Comparison of ENCODE assay signal across 8 cellular contexts in the genomic region with DNA sequence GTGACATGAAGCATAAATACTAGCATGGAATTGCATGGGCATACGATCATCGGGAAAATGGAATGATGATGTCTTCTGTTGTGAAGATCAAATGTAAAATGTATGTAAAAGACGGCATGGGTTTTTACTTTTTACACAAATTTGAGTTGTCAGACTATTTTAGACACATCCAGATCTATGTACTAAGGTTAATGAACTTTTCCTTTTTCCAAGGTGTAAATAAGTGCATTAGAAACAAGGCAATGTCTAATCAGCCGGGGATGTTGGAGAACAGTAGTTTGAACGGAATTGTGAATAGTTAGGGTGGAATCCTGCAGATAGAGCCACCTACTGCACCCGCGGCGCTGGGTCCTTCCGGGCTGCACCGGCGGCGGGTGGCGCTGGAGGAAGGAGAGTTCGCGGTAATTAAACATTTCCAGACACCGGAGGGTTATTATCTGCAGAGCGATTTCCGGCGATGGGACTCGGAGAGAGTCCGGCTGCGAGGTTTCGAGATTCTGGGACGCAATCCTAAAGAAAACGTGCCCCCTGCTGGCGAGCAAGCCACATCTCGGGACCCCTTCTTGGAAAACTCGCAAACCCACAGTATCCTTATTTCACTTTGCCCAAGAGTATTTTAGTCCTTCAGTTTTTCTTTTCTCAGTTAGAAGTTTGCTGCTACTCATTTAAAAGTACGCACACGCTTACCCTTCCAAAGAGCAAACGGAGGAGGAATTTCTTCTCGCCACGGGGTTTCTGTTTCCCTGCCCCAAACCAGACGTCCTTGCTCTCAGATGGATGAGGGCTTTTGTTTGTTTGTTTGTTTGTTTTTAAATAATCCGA. TPM values are rescaled to one million over a fixed set of nuclear protein-coding genes. Genes with fewer than 3 reads are reported as not detected.
DNase-seq lines count a peak whose midpoint lies in the region; ATAC-seq and TF ChIP-seq lines count a peak whose summit lies in the region.

No MANE protein-coding gene starts in this region.

- no peaks in the 10 kb centered on the region for H3K9me3 Mint-ChIP-seq in activated naive CD4-positive, alpha-beta T cell treated with anti-CD3 and anti-CD28 coated beads, Interleukin-2, amount 10 ng/mL, durations not matched to agents 7 days and 5 days
- H3K9me3 Mint-ChIP-seq in glutamatergic neuron (ENCODE audit: unreplicated experiment) = peaks cover 6% of the 10 kb centered on the region

- H3K36me3 Mint-ChIP-seq in activated naive CD4-positive, alpha-beta T cell treated with anti-CD3 and anti-CD28 coated beads, Interleukin-2, amount 10 ng/mL, durations not matched to agents 7 days and 5 days = peaks cover 2% of the 10 kb centered on the region
- peaks cover 4% of the 10 kb centered on the region for H3K36me3 Mint-ChIP-seq in glutamatergic neuron (ENCODE audit: unreplicated experiment)

- peaks cover 95% of the 10 kb centered on the region for H3K27me3 Mint-ChIP-seq in activated naive CD4-positive, alpha-beta T cell treated with anti-CD3 and anti-CD28 coated beads, Interleukin-2, amount 10 ng/mL, durations not matched to agents 7 days and 5 days
- H3K27me3 Mint-ChIP-seq in glutamatergic neuron (ENCODE audit: unreplicated experiment) = peaks cover 23% of the 10 kb centered on the region

- ATAC-seq in GM18517 (IDR thresholded peaks at IDR 0.05; ENCODE audit: unreplicated experiment) (peak; percentile 49), HG03439 (IDR thresholded peaks at IDR 0.05; ENCODE audit: unreplicated experiment) (no peak)

- DNase-seq in AML-193 (lab: John Stamatoyannopoulos, UW) (peak; percentile 54 to 66), HPDE6-E6E7 (ENCODE audit: extremely low spot score) (peak; percentile 73), NCI-H774 (lab: John Stamatoyannopoulos, UW) (peak; percentile 80), glutamatergic neuron (peak; percentile 84), nucleus accumbens (lab: John Stamatoyannopoulos, UW) (peak in 46 of 56 donors; percentile 3 to 78 (median 40))
- peak; percentile 63 for DNase-seq in activated naive CD4-positive, alpha-beta T cell treated with anti-CD3 and anti-CD28 coated beads, Interleukin-2, amount 10 ng/mL, durations not matched to agents 7 days and 5 days

- TF ChIP-seq CTCF in glutamatergic neuron (IDR thresholded peaks at IDR 0.05; ENCODE audit: partially characterized antibody, unreplicated experiment) = peak; percentile 89

- peaks cover 31% of the 10 kb centered on the region for H3K4me1 Mint-ChIP-seq in activated naive CD4-positive, alpha-beta T cell treated with anti-CD3 and anti-CD28 coated beads, Interleukin-2, amount 10 ng/mL, durations not matched to agents 7 days and 5 days
- H3K4me1 Mint-ChIP-seq in glutamatergic neuron (ENCODE audit: low read depth, unreplicated experiment) = peaks cover 14% of the 10 kb centered on the region

- peak overlapping the region; percentile 86 for H3K4me3 Mint-ChIP-seq in activated naive CD4-positive, alpha-beta T cell treated with anti-CD3 and anti-CD28 coated beads, Interleukin-2, amount 10 ng/mL, durations not matched to agents 7 days and 5 days
- peak overlapping the region; percentile 91 for H3K4me3 Mint-ChIP-seq in glutamatergic neuron (ENCODE audit: unreplicated experiment)

- CTCF ChIA-PET in activated naive CD4-positive, alpha-beta T cell treated with anti-CD3 and anti-CD28 coated beads, Interleukin-2, amount 10 ng/mL, durations not matched to agents 7 days and 5 days (lab: Charles Lee) = interaction anchor here (1.2 kb wide), 2 partner anchors 11 to 13 kb away, joined by 4 to 6 read pairs; no protein-coding TSS in a partner anchor

- peak overlapping the region; percentile 47 for H3K27ac Mint-ChIP-seq in activated naive CD4-positive, alpha-beta T cell treated with anti-CD3 and anti-CD28 coated beads, Interleukin-2, amount 10 ng/mL, durations not matched to agents 7 days and 5 days
- H3K27ac Mint-ChIP-seq in glutamatergic neuron (ENCODE audit: unreplicated experiment) = no peak overlapping the region

RNA-seq across cellular contexts. Expression of a gene that starts 4.4 kb away (rescaled TPM):
- 0.42 TPM for total RNA-seq in glutamatergic neuron (ENCODE audit: unreplicated experiment)
